16 cellular contexts compared by ENCODE assay signal in the genomic region with DNA sequence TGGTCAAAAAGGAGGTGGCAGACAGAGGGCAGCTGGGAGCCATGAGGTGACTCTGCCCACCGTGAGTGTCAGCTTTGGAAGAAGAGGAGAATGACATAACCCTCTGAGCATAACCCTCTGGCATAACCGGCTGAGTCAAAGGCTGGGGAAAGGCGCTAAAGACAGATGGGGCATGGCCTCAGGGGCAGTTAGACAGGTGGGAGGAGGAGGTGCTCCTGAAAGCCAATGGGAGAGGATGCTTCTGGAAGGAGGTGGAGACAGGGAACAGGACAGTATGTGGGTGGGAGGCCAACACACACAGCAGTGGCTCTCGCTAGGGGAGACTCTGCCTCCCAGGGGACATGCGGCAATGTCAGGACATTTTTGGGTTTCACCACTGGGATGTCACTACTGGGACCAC. TPM values are rescaled to one million over a fixed set of nuclear protein-coding genes. Genes with fewer than 3 reads are reported as not detected.
DNase-seq lines count a peak whose midpoint lies in the region; ATAC-seq, FAIRE-seq and TF ChIP-seq lines count a peak whose summit lies in the region.
"Had no signal": no experiment of that assay in that cellular context is flagged by ENCODE, and none has a peak within 500 bp of the region (broad histone marks: within the 10 kb centered on the region; RNA-seq: fewer than 3 reads in every experiment).

No MANE protein-coding gene starts in this region.

- peaks cover 19% of the 10 kb centered on the region for H3K36me3 ChIP-seq in astrocyte (ENCODE audit: insufficient read depth, low read length)
- peaks cover 75% of the 10 kb centered on the region for H3K36me3 ChIP-seq in lower lobe of right lung
- peaks cover 62% of the 10 kb centered on the region for H3K36me3 ChIP-seq in upper lobe of right lung
- peaks cover 85% of the 10 kb centered on the region for H3K36me3 ChIP-seq in WERI-Rb-1

- no peak overlapping the region for H3K4me3 Mint-ChIP-seq in activated CD8-positive, alpha-beta memory T cell treated with anti-CD3 and anti-CD28 coated beads, Interleukin-2, amount 10 ng/mL, durations not matched to agents 7 days and 5 days
- peak overlapping the region; percentile 46 for H3K4me3 Mint-ChIP-seq in astrocyte (ENCODE audit: unreplicated experiment)
- H3K4me3 Mint-ChIP-seq: activated B cell treated with CpG ODN at 0.5 μM for 24 hours; activated naive CD8-positive, alpha-beta T cell; GM23338; natural killer cell had no signal

- no peaks in the 10 kb centered on the region for H3K27me3 ChIP-seq in astrocyte (ENCODE audit: insufficient read depth, low read length)
- no peaks in the 10 kb centered on the region for H3K27me3 ChIP-seq in lower lobe of right lung (ENCODE audit: low read depth)
- H3K27me3 ChIP-seq in upper lobe of right lung: no peaks in the 10 kb centered on the region
- no peaks in the 10 kb centered on the region for H3K27me3 ChIP-seq in WERI-Rb-1 (ENCODE audit: insufficient read depth, low read depth, severe bottlenecking)
- H3K27me3 ChIP-seq: right lobe of liver had no signal

- H2AFZ ChIP-seq in astrocyte (ENCODE audit: low read depth, low read length): no peak overlapping the region
- H2AFZ ChIP-seq: GM23338 had no signal

- H3K4me2 ChIP-seq in astrocyte (ENCODE audit: low read length): no peak overlapping the region
- H3K4me2 ChIP-seq: GM23338 had no signal

- H4K20me1 ChIP-seq in astrocyte (ENCODE audit: insufficient read depth, low read length): peaks cover 94% of the 10 kb centered on the region

- no peaks in the 10 kb centered on the region for H3K27me3 Mint-ChIP-seq in activated CD8-positive, alpha-beta memory T cell treated with anti-CD3 and anti-CD28 coated beads, Interleukin-2, amount 10 ng/mL, durations not matched to agents 7 days and 5 days
- H3K27me3 Mint-ChIP-seq in astrocyte (ENCODE audit: low read depth, unreplicated experiment): no peaks in the 10 kb centered on the region
- H3K27me3 Mint-ChIP-seq: activated B cell treated with CpG ODN at 0.5 μM for 24 hours; activated naive CD8-positive, alpha-beta T cell had no signal

- H3K9me3 ChIP-seq in astrocyte (ENCODE audit: insufficient read depth, low read depth, low read length): no peaks in the 10 kb centered on the region
- no peaks in the 10 kb centered on the region for H3K9me3 ChIP-seq in lower lobe of right lung
- H3K9me3 ChIP-seq in upper lobe of right lung: no peaks in the 10 kb centered on the region
- H3K9me3 ChIP-seq in WERI-Rb-1 (ENCODE audit: severe bottlenecking): no peaks in the 10 kb centered on the region
- H3K9me3 ChIP-seq: right lobe of liver had no signal

- H3K4me1 ChIP-seq in astrocyte (ENCODE audit: insufficient read depth, low read length) (peaks cover 31% of the 10 kb centered on the region), lower lobe of right lung (peaks cover 43% of the 10 kb centered on the region), upper lobe of right lung (peaks cover 28% of the 10 kb centered on the region)

- no peak for ATAC-seq in activated CD8-positive, alpha-beta memory T cell treated with anti-CD3 and anti-CD28 coated beads, Interleukin-2, amount 10 ng/mL, durations not matched to agents 7 days and 5 days
- ATAC-seq in lower lobe of right lung (peak; percentile 50 to 78), upper lobe of right lung (peak; percentile 68)
- ATAC-seq: GM23338, natural killer cell had no signal

- H3K27ac Mint-ChIP-seq in activated CD8-positive, alpha-beta memory T cell treated with anti-CD3 and anti-CD28 coated beads, Interleukin-2, amount 10 ng/mL, durations not matched to agents 7 days and 5 days: peak overlapping the region; percentile 17
- H3K27ac Mint-ChIP-seq in astrocyte (ENCODE audit: unreplicated experiment): peak overlapping the region; percentile 70
- H3K27ac Mint-ChIP-seq: activated B cell treated with CpG ODN at 0.5 μM for 24 hours; activated naive CD8-positive, alpha-beta T cell; GM23338 had no signal

- CTCF ChIA-PET in activated CD8-positive, alpha-beta memory T cell treated with anti-CD3 and anti-CD28 coated beads, Interleukin-2, amount 10 ng/mL, durations not matched to agents 7 days and 5 days (lab: Charles Lee): interaction anchor here (1.2 to 1.8 kb wide), 2 partner anchors 14 to 44 kb away, joined by 5 to 6 read pairs; no protein-coding TSS in a partner anchor

- intact Hi-C loops in lower lobe of right lung (cut with DNase I): no loop called here
- intact Hi-C loops in upper lobe of right lung (cut with DNase I): no loop called here

- H3K36me3 Mint-ChIP-seq in activated CD8-positive, alpha-beta memory T cell treated with anti-CD3 and anti-CD28 coated beads, Interleukin-2, amount 10 ng/mL, durations not matched to agents 7 days and 5 days: peaks cover 17% of the 10 kb centered on the region
- H3K36me3 Mint-ChIP-seq in astrocyte (ENCODE audit: low read depth, unreplicated experiment): peaks cover 22% of the 10 kb centered on the region
- H3K36me3 Mint-ChIP-seq: natural killer cell had no signal

- FAIRE-seq in astrocyte (lab: Jason Lieb, UNC): no peak
- FAIRE-seq: endothelial cell of umbilical vein had no signal

- no peak for DNase-seq in activated CD8-positive, alpha-beta memory T cell treated with anti-CD3 and anti-CD28 coated beads, Interleukin-2, amount 10 ng/mL, durations not matched to agents 7 days and 5 days
- no peak for DNase-seq in activated CD8-positive, alpha-beta memory T cell treated with anti-CD3 and anti-CD28 coated beads, Interleukin-2, amount 50 U/mL, for 4 hours
- DNase-seq in astrocyte (ENCODE audit: low read depth) (no peak), lower lobe of right lung (no peak), upper lobe of right lung (no peak), NCI-H1048 (lab: John Stamatoyannopoulos, UW) (no peak), WERI-Rb-1 (no peak), NCI-H146 treated with DMSO at 0.1 percent for 48 hours (lab: John Stamatoyannopoulos, UW; ENCODE audit: unreplicated experiment) (no peak)
- DNase-seq: activated B cell treated with CpG ODN at 0.5 μM for 24 hours; natural killer cell; NCI-H2107; right lobe of liver; stimulated activated naive CD4-positive, alpha-beta T cell treated with Interleukin-2 at 50 U/mL for 16 hours had no signal

- H3K9ac ChIP-seq in astrocyte (ENCODE audit: low read length): no peak overlapping the region

- peaks cover 82% of the 10 kb centered on the region for H3K79me2 ChIP-seq in astrocyte (ENCODE audit: insufficient read depth, low read length)

- no peak for TF ChIP-seq CTCF in astrocyte (IDR thresholded peaks at IDR 0.05; ENCODE audit: insufficient read depth, low read depth, low read length)
- TF ChIP-seq CTCF in lower lobe of right lung (IDR thresholded peaks at IDR 0.05): no peak
- TF ChIP-seq CTCF in upper lobe of right lung (IDR thresholded peaks at IDR 0.05): no peak
- no peak for TF ChIP-seq CTCF in WERI-Rb-1 (IDR thresholded peaks at IDR 0.05; ENCODE audit: low read depth, low read length)

- H3K27ac ChIP-seq in astrocyte (ENCODE audit: low read depth, low read length) (peak overlapping the region; percentile 31), lower lobe of right lung (peak overlapping the region; percentile 71), upper lobe of right lung (peak overlapping the region; percentile 74), WERI-Rb-1 (no peak overlapping the region)
- H3K27ac ChIP-seq: right lobe of liver had no signal

- no peak overlapping the region for H3K4me3 ChIP-seq in astrocyte (ENCODE audit: insufficient read depth, low read depth, low read length)
- no peak overlapping the region for H3K4me3 ChIP-seq in lower lobe of right lung
- H3K4me3 ChIP-seq in upper lobe of right lung: no peak overlapping the region
- no peak overlapping the region for H3K4me3 ChIP-seq in WERI-Rb-1 (ENCODE audit: low read depth, low read length)
- H3K4me3 ChIP-seq: GM23338, right lobe of liver had no signal

- H3K9me3 Mint-ChIP-seq in activated CD8-positive, alpha-beta memory T cell treated with anti-CD3 and anti-CD28 coated beads, Interleukin-2, amount 10 ng/mL, durations not matched to agents 7 days and 5 days (ENCODE audit: low read depth): no peaks in the 10 kb centered on the region
- H3K9me3 Mint-ChIP-seq in astrocyte (ENCODE audit: unreplicated experiment): no peaks in the 10 kb centered on the region
- H3K9me3 Mint-ChIP-seq: activated B cell treated with CpG ODN at 0.5 μM for 24 hours, GM23338, natural killer cell had no signal

- peaks cover 1% of the 10 kb centered on the region for H3K4me1 Mint-ChIP-seq in activated CD8-positive, alpha-beta memory T cell treated with anti-CD3 and anti-CD28 coated beads, Interleukin-2, amount 10 ng/mL, durations not matched to agents 7 days and 5 days
- H3K4me1 Mint-ChIP-seq in astrocyte (ENCODE audit: low read depth, unreplicated experiment): peaks cover 38% of the 10 kb centered on the region
- H3K4me1 Mint-ChIP-seq: activated B cell treated with CpG ODN at 0.5 μM for 24 hours, GM23338 had no signal

RNA-seq across cellular contexts. Expression of a gene that starts 17.1 kb away (rescaled TPM):
- 100 to 1,000 TPM; 119 to 150 TPM for total RNA-seq in activated CD8-positive, alpha-beta memory T cell treated with anti-CD3 and anti-CD28 coated beads, Interleukin-2, amount 10 ng/mL, durations not matched to agents 7 days and 5 days
- total RNA-seq in astrocyte: 107 TPM in 2 replicates
- 66.3 TPM for total RNA-seq in lower lobe of right lung
- 65.9 TPM for total RNA-seq in upper lobe of right lung

RNA-seq across cellular contexts. Expression of a gene that starts 44.8 kb away (rescaled TPM):
- 10 to 100 TPM; 63.7 to 76.4 TPM for total RNA-seq in activated CD8-positive, alpha-beta memory T cell treated with anti-CD3 and anti-CD28 coated beads, Interleukin-2, amount 10 ng/mL, durations not matched to agents 7 days and 5 days
- 60.5 and 71.1 TPM in 2 replicates for total RNA-seq in astrocyte
- 45.2 TPM for total RNA-seq in lower lobe of right lung
- 49.8 TPM for total RNA-seq in upper lobe of right lung
